1 cellular context compared by ENCODE assay signal in genomic region chr3:101571028-101571895, GRCh38.
TF ChIP-seq lines count a peak whose summit lies in the region.

No MANE protein-coding gene starts in this region.

TF ChIP-seq in K562, 482 proteins besides CTCF, POLR2A, EP300 and RAD21:
- TF ChIP-seq ETV6 (IDR thresholded peaks at IDR 0.05; ENCODE audit: borderline replicate concordance in 1 of 2, low read depth in 2 of 2, low read length in 1 of 2) (no peak), ETV6 (CRISPR knock-in tag; IDR thresholded peaks at IDR 0.05; ENCODE audit: borderline replicate concordance) (no peak), CBX8 (IDR thresholded peaks at IDR 0.05; ENCODE audit: borderline replicate concordance, extremely low read depth, low read depth, low read length, poor library complexity, severe bottlenecking) (no peak), ZNF316 (IDR thresholded peaks at IDR 0.05) (no peak), ZKSCAN8 (CRISPR knock-in tag; IDR thresholded peaks at IDR 0.05) (no peak), GABPA (tag; conservative IDR thresholded peaks at IDR 0.05; ENCODE audit: low read depth) (no peak), LEF1 (IDR thresholded peaks at IDR 0.05) (peak; percentile 70; the same call in 1 of the 2 replicates), PURB (CRISPR knock-in tag; IDR thresholded peaks at IDR 0.05; ENCODE audit: low read depth) (no peak), TCF7 (IDR thresholded peaks at IDR 0.05; ENCODE audit: borderline replicate concordance) (no peak), FOSL1 (tag; conservative IDR thresholded peaks at IDR 0.05) (peak; percentile 57), MYC (IDR thresholded peaks at IDR 0.05; ENCODE audit: low read depth, low read length) (no peak), MYC (CRISPR knock-in tag; IDR thresholded peaks at IDR 0.05; ENCODE audit: borderline replicate concordance, low read depth) (no peak), JUND (IDR thresholded peaks at IDR 0.05; ENCODE audit: borderline replicate concordance, low read depth, low read length) (peak; percentile 43), JUND (tag; IDR thresholded peaks at IDR 0.05; ENCODE audit: borderline replicate concordance, low read depth, low read length) (no peak), TAF15 (IDR thresholded peaks at IDR 0.05; ENCODE audit: low read depth, low read length) (no peak), THRA (IDR thresholded peaks at IDR 0.05) (no peak), GTF2A2 (tag; IDR thresholded peaks at IDR 0.05) (no peak), ELF2 (CRISPR knock-in tag; IDR thresholded peaks at IDR 0.05) (no peak)
- TF ChIP-seq, protein P1, sequence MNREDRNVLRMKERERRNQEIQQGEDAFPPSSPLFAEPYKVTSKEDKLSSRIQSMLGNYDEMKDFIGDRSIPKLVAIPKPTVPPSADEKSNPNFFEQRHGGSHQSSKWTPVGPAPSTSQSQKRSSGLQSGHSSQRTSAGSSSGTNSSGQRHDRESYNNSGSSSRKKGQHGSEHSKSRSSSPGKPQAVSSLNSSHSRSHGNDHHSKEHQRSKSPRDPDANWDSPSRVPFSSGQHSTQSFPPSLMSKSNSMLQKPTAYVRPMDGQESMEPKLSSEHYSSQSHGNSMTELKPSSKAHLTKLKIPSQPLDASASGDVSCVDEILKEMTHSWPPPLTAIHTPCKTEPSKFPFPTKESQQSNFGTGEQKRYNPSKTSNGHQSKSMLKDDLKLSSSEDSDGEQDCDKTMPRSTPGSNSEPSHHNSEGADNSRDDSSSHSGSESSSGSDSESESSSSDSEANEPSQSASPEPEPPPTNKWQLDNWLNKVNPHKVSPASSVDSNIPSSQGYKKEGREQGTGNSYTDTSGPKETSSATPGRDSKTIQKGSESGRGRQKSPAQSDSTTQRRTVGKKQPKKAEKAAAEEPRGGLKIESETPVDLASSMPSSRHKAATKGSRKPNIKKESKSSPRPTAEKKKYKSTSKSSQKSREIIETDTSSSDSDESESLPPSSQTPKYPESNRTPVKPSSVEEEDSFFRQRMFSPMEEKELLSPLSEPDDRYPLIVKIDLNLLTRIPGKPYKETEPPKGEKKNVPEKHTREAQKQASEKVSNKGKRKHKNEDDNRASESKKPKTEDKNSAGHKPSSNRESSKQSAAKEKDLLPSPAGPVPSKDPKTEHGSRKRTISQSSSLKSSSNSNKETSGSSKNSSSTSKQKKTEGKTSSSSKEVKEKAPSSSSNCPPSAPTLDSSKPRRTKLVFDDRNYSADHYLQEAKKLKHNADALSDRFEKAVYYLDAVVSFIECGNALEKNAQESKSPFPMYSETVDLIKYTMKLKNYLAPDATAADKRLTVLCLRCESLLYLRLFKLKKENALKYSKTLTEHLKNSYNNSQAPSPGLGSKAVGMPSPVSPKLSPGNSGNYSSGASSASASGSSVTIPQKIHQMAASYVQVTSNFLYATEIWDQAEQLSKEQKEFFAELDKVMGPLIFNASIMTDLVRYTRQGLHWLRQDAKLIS (CRISPR knock-in tag; IDR thresholded peaks at IDR 0.05): no peak
- TF ChIP-seq, protein P2, sequence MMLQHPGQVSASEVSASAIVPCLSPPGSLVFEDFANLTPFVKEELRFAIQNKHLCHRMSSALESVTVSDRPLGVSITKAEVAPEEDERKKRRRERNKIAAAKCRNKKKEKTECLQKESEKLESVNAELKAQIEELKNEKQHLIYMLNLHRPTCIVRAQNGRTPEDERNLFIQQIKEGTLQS (IDR thresholded peaks at IDR 0.05): peak; percentile 48
- TF ChIP-seq, protein P2 (CRISPR knock-in tag; conservative IDR thresholded peaks at IDR 0.05): no peak
- TF ChIP-seq, protein P3, sequence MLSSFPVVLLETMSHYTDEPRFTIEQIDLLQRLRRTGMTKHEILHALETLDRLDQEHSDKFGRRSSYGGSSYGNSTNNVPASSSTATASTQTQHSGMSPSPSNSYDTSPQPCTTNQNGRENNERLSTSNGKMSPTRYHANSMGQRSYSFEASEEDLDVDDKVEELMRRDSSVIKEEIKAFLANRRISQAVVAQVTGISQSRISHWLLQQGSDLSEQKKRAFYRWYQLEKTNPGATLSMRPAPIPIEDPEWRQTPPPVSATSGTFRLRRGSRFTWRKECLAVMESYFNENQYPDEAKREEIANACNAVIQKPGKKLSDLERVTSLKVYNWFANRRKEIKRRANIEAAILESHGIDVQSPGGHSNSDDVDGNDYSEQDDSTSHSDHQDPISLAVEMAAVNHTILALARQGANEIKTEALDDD (IDR thresholded peaks at IDR 0.05): peak; percentile 15; the same call in 1 of the 2 replicates
